In genomic region chr6:54910326-54910952, GRCh38 we compare ENCODE assay signal across 1 cellular context.
TF ChIP-seq lines count a peak whose summit lies in the region.

No MANE protein-coding gene starts in this region.

TF ChIP-seq in SK-N-SH treated with all-trans-retinoic acid at 6 μM for 48 hours, 23 proteins besides CTCF, POLR2A, EP300 and RAD21 (continued from another document):
- no peak for TF ChIP-seq PATZ1 (CRISPR knock-in tag; IDR thresholded peaks at IDR 0.05; ENCODE audit: borderline replicate concordance)
- no peak for TF ChIP-seq GLIS3 (CRISPR knock-in tag; IDR thresholded peaks at IDR 0.05)
- TF ChIP-seq RARB (CRISPR knock-in tag; IDR thresholded peaks at IDR 0.05): no peak
- no peak for TF ChIP-seq TCF4 (CRISPR knock-in tag; IDR thresholded peaks at IDR 0.05; ENCODE audit: borderline replicate concordance)
- no peak for TF ChIP-seq ZNF8 (CRISPR knock-in tag; IDR thresholded peaks at IDR 0.05)
